In genomic region chr6:155154158-155154830, GRCh38 we compare ENCODE assay signal across 8 cellular contexts.
DNase-seq lines count a peak whose midpoint lies in the region; ATAC-seq lines count a peak whose summit lies in the region.

No MANE protein-coding gene starts in this region.

- no peaks in the 10 kb centered on the region for H3K27me3 Mint-ChIP-seq in activated CD8-positive, alpha-beta memory T cell treated with anti-CD3 and anti-CD28 coated beads, Interleukin-2, amount 10 ng/mL, durations not matched to agents 7 days and 5 days

- DNase-seq in Daoy (ENCODE audit: low read depth) (peak; percentile 78), MV-4-11 (lab: John Stamatoyannopoulos, UW) (peak; percentile 66), kidney glomerular epithelial cell (lab: John Stamatoyannopoulos, UW) (peak; percentile 58)
- DNase-seq in activated CD8-positive, alpha-beta memory T cell treated with anti-CD3 and anti-CD28 coated beads, Interleukin-2, amount 10 ng/mL, durations not matched to agents 7 days and 5 days, result peak; percentile 69

- peak; percentile 80 for ATAC-seq in activated CD8-positive, alpha-beta memory T cell treated with anti-CD3 and anti-CD28 coated beads, Interleukin-2, amount 10 ng/mL, durations not matched to agents 7 days and 5 days
- ATAC-seq in HG03175 (IDR thresholded peaks at IDR 0.05; ENCODE audit: unreplicated experiment) (no peak), HG02981 (IDR thresholded peaks at IDR 0.05; ENCODE audit: unreplicated experiment) (no peak), GM19463 (IDR thresholded peaks at IDR 0.05; ENCODE audit: unreplicated experiment) (no peak), HG02885 (IDR thresholded peaks at IDR 0.05; ENCODE audit: poor library complexity, unreplicated experiment) (no peak)

- H3K4me3 Mint-ChIP-seq in activated CD8-positive, alpha-beta memory T cell treated with anti-CD3 and anti-CD28 coated beads, Interleukin-2, amount 10 ng/mL, durations not matched to agents 7 days and 5 days, result peak overlapping the region; percentile 72

- H3K27ac Mint-ChIP-seq in activated CD8-positive, alpha-beta memory T cell treated with anti-CD3 and anti-CD28 coated beads, Interleukin-2, amount 10 ng/mL, durations not matched to agents 7 days and 5 days, result peak overlapping the region; percentile 87

- no peaks in the 10 kb centered on the region for H3K9me3 Mint-ChIP-seq in activated CD8-positive, alpha-beta memory T cell treated with anti-CD3 and anti-CD28 coated beads, Interleukin-2, amount 10 ng/mL, durations not matched to agents 7 days and 5 days (ENCODE audit: low read depth)

- H3K4me1 Mint-ChIP-seq in activated CD8-positive, alpha-beta memory T cell treated with anti-CD3 and anti-CD28 coated beads, Interleukin-2, amount 10 ng/mL, durations not matched to agents 7 days and 5 days, result peaks cover 79% of the 10 kb centered on the region

- peaks cover 17% of the 10 kb centered on the region for H3K36me3 Mint-ChIP-seq in activated CD8-positive, alpha-beta memory T cell treated with anti-CD3 and anti-CD28 coated beads, Interleukin-2, amount 10 ng/mL, durations not matched to agents 7 days and 5 days

- CTCF ChIA-PET in activated CD8-positive, alpha-beta memory T cell treated with anti-CD3 and anti-CD28 coated beads, Interleukin-2, amount 10 ng/mL, durations not matched to agents 7 days and 5 days (lab: Charles Lee), result interaction anchor here (0.7 to 3.6 kb wide), 5 partner anchors 8 to 225 kb away, joined by 3 to 32 read pairs (median 3); no protein-coding TSS in a partner anchor
